ENCODE assay signal across 20 cellular contexts in genomic region chr1:191669629-191670028, GRCh38.
"Had no signal": no experiment of that assay in that cellular context is flagged by ENCODE, and none has a peak within 500 bp of the region (broad histone marks: within the 10 kb centered on the region; RNA-seq: fewer than 3 reads in every experiment).

No MANE protein-coding gene starts in this region.

- H3K36me3 ChIP-seq: adrenal gland, heart left ventricle, right atrium auricular region, transverse colon had no signal

- H3K27ac ChIP-seq: adrenal gland, heart left ventricle, right atrium auricular region, transverse colon, uterus, VCaP had no signal

- H3K9me3 Mint-ChIP-seq: endodermal cell, memory B cell had no signal

- H3K9me3 ChIP-seq: adrenal gland, heart left ventricle, right atrium auricular region, transverse colon, uterus had no signal

- H3K36me3 Mint-ChIP-seq: memory B cell had no signal

- H3K27ac Mint-ChIP-seq: endodermal cell, memory B cell had no signal

- ATAC-seq: heart left ventricle; left ventricle myocardium superior; stimulated activated naive CD8-positive, alpha-beta T cell treated with anti-CD3 and anti-CD28 coated beads, Interleukin-15, Interleukin-2, amounts not matched to agents 100 U/mL and 50 U/mL, for 24 hours had no signal

- H3K4me1 Mint-ChIP-seq: memory B cell had no signal

- H3K4me3 ChIP-seq: adrenal gland, heart left ventricle, right atrium auricular region, transverse colon, uterus had no signal

- DNase-seq: activated CD4-positive, CD25-positive, alpha-beta regulatory T cell treated with anti-CD3 and anti-CD28 coated beads, Interleukin-2, amount 50 U/mL, for 72 hours; activated CD8-positive, alpha-beta memory T cell treated with anti-CD3 and anti-CD28 coated beads for 24 hours; activated CD8-positive, alpha-beta memory T cell treated with anti-CD3 and anti-CD28 coated beads, Interleukin-2, amount 50 U/mL, for 48 hours; activated effector memory CD4-positive, alpha-beta T cell treated with Interleukin-2 at 50 U/mL for 16 hours; activated naive CD4-positive, alpha-beta T cell treated with anti-CD3 and anti-CD28 coated beads, Interleukin-2, amount 50 U/mL, for 16 hours; activated T-cell treated with anti-CD3 and anti-CD28 coated beads, Interleukin-2, amount 50 U/mL, for 48 hours; adrenal gland; dermis blood vessel endothelial cell; endodermal cell; erythroblast; heart left ventricle; left ventricle myocardium superior; stimulated activated naive CD8-positive, alpha-beta T cell treated with anti-CD3 and anti-CD28 coated beads, Interleukin-15, Interleukin-2, amounts not matched to agents 100 U/mL and 50 U/mL, for 24 hours; substantia nigra; T1000; transverse colon; uterus had no signal

- H3K27me3 Mint-ChIP-seq: memory B cell had no signal

- H3K4me3 Mint-ChIP-seq: endodermal cell, memory B cell had no signal

- H3K4me1 ChIP-seq: adrenal gland, right atrium auricular region, transverse colon, uterus had no signal

- H3K27me3 ChIP-seq: adrenal gland, heart left ventricle, right atrium auricular region, transverse colon, uterus had no signal
